1 cellular context compared by ENCODE assay signal in the genomic region with DNA sequence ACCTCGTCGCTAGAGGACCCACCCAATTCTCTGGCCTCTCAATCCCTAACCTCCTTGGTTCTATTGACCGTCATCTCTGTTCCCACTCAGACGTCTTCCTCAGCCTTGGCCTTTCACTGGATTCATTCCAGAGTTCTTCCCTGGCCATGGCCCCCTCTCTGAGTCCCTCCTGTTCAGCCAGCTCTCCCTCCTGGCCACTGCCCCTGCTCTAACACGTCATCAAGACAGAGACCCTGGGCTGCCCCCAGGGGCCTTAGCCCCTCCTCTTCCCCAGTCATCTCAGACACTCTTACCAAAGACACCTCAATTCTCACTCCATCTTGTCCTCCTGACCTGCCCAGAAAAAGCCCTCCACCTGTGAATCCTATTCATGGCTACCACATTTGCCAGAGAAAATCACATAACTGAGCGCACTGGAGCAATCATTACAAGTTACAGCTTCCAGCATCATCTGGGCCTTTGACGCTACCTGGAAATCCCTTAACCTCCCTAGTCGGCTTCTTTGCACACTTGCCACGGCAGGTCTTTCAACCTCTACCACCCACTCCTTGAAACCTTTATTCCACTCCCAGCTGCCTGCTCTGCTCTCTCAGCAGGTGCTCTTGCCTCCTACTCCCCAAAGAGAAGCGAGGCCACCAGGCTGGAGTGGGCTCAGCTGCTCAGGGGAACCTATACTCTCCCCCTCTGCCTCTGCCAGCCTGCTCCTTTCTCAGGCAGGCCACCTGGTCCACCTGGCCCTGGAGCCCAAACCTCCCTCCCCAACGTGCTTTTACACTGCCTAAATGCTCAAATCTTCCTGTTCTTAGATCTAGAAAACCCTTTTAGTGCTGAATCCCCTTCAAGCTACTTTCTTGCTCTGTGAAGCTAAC.
TF ChIP-seq lines count a peak whose summit lies in the region.

No MANE protein-coding gene starts in this region.

TF ChIP-seq in GM12891, 5 proteins besides CTCF, POLR2A, EP300 and RAD21:
- TF ChIP-seq SPI1 (IDR thresholded peaks at IDR 0.05; ENCODE audit: low read depth, low read length) (no peak), TAF1 (IDR thresholded peaks at IDR 0.05; ENCODE audit: low read depth, low read length) (no peak), PAX5 (IDR thresholded peaks at IDR 0.05; ENCODE audit: insufficient read depth, low read length, severe bottlenecking) (no peak), POU2F2 (IDR thresholded peaks at IDR 0.05; ENCODE audit: low read depth, low read length) (no peak), POLR2AphosphoS5 (IDR thresholded peaks at IDR 0.05; ENCODE audit: low read depth, low read length) (no peak)
